In genomic region chr11:106234794-106235193, GRCh38 we compare ENCODE assay signal across 19 cellular contexts.
"Had no signal": no experiment of that assay in that cellular context is flagged by ENCODE, and none has a peak within 500 bp of the region (broad histone marks: within the 10 kb centered on the region; RNA-seq: fewer than 3 reads in every experiment).

No MANE protein-coding gene starts in this region.

- DNase-seq: dorsolateral prefrontal cortex; effector CD8-positive, alpha-beta T cell; foreskin melanocyte; heart right ventricle; hypothalamus; kidney glomerular epithelial cell; mesendoderm; naive B cell; spleen; stimulated activated CD4-positive, alpha-beta T cell treated with anti-CD3 and anti-CD28 coated beads, Interleukin-15, amount 100 ng/mL, for 24 hours; stimulated activated CD4-positive, alpha-beta T cell treated with anti-CD3 and anti-CD28 coated beads, Interleukin-1b, Interleukin-23, amount 100 ng/mL, for 48 hours; stimulated activated CD4-positive, alpha-beta T cell treated with anti-CD3 and anti-CD28 coated beads, Interleukin-4, amount 100 ng/mL, for 24 hours; tibial artery; upper lobe of left lung; uterus had no signal

- H3K4me1 ChIP-seq: heart right ventricle, spleen, tibial artery, upper lobe of left lung, uterus had no signal

- H3K4me1 Mint-ChIP-seq: naive B cell; nephron; stimulated activated memory B cell treated with anti-CD40 and anti-IgM and Interleukin-4, amounts not matched to agents 10 μg/mL and 1 μg/mL and 100 μg/mL, for 72 hours had no signal

- H3K27me3 ChIP-seq: dorsolateral prefrontal cortex, heart right ventricle, spleen, tibial artery, upper lobe of left lung, uterus had no signal

- ATAC-seq: heart right ventricle; sciatic nerve; stimulated activated memory B cell treated with anti-CD40 and anti-IgM and Interleukin-4, amounts not matched to agents 10 μg/mL and 1 μg/mL and 100 μg/mL, for 72 hours had no signal

- H3K9me3 ChIP-seq: uterus had no signal

- H3K27me3 Mint-ChIP-seq: naive B cell; stimulated activated memory B cell treated with anti-CD40 and anti-IgM and Interleukin-4, amounts not matched to agents 10 μg/mL and 1 μg/mL and 100 μg/mL, for 72 hours; stimulated activated naive CD8-positive, alpha-beta T cell treated with anti-CD3 and anti-CD28 coated beads, Interleukin-15, Interleukin-2, amounts not matched to agents 100 ng/mL and 50 ng/mL, for 24 hours had no signal

- H3K4me3 ChIP-seq: dorsolateral prefrontal cortex, heart right ventricle, spleen, tibial artery, upper lobe of left lung, uterus had no signal

- H3K27ac ChIP-seq: dorsolateral prefrontal cortex, heart right ventricle, spleen, tibial artery, upper lobe of left lung, uterus had no signal

- H3K4me3 Mint-ChIP-seq: naive B cell; nephron; stimulated activated memory B cell treated with anti-CD40 and anti-IgM and Interleukin-4, amounts not matched to agents 10 μg/mL and 1 μg/mL and 100 μg/mL, for 72 hours; stimulated activated naive CD8-positive, alpha-beta T cell treated with anti-CD3 and anti-CD28 coated beads, Interleukin-15, Interleukin-2, amounts not matched to agents 100 ng/mL and 50 ng/mL, for 24 hours had no signal

- H3K36me3 Mint-ChIP-seq: naive B cell; stimulated activated memory B cell treated with anti-CD40 and anti-IgM and Interleukin-4, amounts not matched to agents 10 μg/mL and 1 μg/mL and 100 μg/mL, for 72 hours had no signal

- H3K27ac Mint-ChIP-seq: naive B cell; nephron; stimulated activated memory B cell treated with anti-CD40 and anti-IgM and Interleukin-4, amounts not matched to agents 10 μg/mL and 1 μg/mL and 100 μg/mL, for 72 hours; stimulated activated naive CD8-positive, alpha-beta T cell treated with anti-CD3 and anti-CD28 coated beads, Interleukin-15, Interleukin-2, amounts not matched to agents 100 ng/mL and 50 ng/mL, for 24 hours had no signal

- H3K36me3 ChIP-seq: heart right ventricle, spleen, tibial artery, upper lobe of left lung, uterus had no signal
